3 cellular contexts compared by ENCODE assay signal in the genomic region with DNA sequence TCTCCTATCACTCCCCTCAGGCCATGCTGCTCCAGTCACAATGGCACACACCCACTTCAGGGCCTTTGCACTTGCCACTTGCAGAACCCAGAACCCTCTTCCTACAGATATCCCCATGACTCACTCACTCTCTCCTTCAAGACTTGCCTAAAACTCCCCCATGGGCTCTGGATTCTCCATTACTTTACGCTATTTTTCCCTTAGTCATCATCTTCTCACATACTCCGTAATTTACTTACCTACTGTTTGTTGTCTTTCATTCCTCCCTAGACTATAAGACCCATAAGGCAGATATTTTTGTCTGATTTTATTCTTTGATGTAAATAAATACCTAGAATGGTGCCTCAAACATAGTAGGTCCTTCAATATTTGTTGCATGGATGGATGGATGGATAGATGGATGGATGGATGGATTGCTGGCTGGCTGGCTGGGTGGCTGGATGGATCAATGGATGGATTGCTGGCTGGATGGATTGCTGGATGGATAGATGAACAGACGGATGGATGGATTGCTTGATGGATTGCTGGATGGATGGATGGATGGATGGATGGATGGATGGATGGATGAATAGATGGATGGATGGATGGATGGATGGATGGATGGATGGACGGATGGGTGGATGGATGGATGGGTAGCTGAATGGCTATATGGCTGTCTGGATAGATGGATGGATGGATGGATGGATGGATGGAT.
TF ChIP-seq lines count a peak whose summit lies in the region.

No MANE protein-coding gene starts in this region.

TF ChIP-seq in HepG2, 621 proteins besides CTCF, POLR2A, EP300 and RAD21:
- peak; percentile 67 to 83 for TF ChIP-seq MAFK (conservative IDR thresholded peaks at IDR 0.05 in 1 of 2, IDR thresholded peaks at IDR 0.05 in 1 of 2; ENCODE audit: low read length in 2 of 2)
- peak; percentile 73 for TF ChIP-seq MAFF (IDR thresholded peaks at IDR 0.05; ENCODE audit: low read depth, low read length)
- no peak for TF ChIP-seq ZNF235 (CRISPR knock-in tag; IDR thresholded peaks at IDR 0.05; ENCODE audit: borderline replicate concordance)

TF ChIP-seq in HEK293, 187 proteins besides CTCF, POLR2A, EP300 and RAD21:
- TF ChIP-seq ZNF704 (tag by site-specific recombination; IDR thresholded peaks at IDR 0.05) (no peak), KLF1 (tag by site-specific recombination; IDR thresholded peaks at IDR 0.05) (no peak), ZSCAN30 (tag by site-specific recombination; IDR thresholded peaks at IDR 0.05) (no peak), ZBTB17 (tag by site-specific recombination; IDR thresholded peaks at IDR 0.05) (peak; percentile 57; the same call in 1 of the 2 replicates), ZNF747 (tag by site-specific recombination; IDR thresholded peaks at IDR 0.05) (no peak), ZFP37 (tag by site-specific recombination; IDR thresholded peaks at IDR 0.05) (no peak), ZNF623 (tag by site-specific recombination; IDR thresholded peaks at IDR 0.05) (peak; percentile 17; the same call in 1 of the 2 replicates), ZNF510 (tag by site-specific recombination; IDR thresholded peaks at IDR 0.05; ENCODE audit: insufficient replicate concordance) (no peak), ZNF366 (tag by site-specific recombination; conservative IDR thresholded peaks at IDR 0.05) (peak; percentile 89), REST (tag by site-specific recombination; IDR thresholded peaks at IDR 0.05) (no peak), ZNF184 (tag by site-specific recombination; IDR thresholded peaks at IDR 0.05) (no peak)

TF ChIP-seq in K562, 482 proteins besides CTCF, POLR2A, EP300 and RAD21:
- TF ChIP-seq BCLAF1 (IDR thresholded peaks at IDR 0.05; ENCODE audit: borderline replicate concordance in 1 of 2, control insufficient read depth in 1 of 2, low read depth in 2 of 2, low read length in 1 of 2): no peak
- TF ChIP-seq SREBF1 (IDR thresholded peaks at IDR 0.05; ENCODE audit: borderline replicate concordance, low read depth, low read length): no peak
- peak; percentile 39; the same call in 1 of the 2 replicates for TF ChIP-seq MAFF (IDR thresholded peaks at IDR 0.05; ENCODE audit: low read length)
- TF ChIP-seq MAFK (IDR thresholded peaks at IDR 0.05; ENCODE audit: low read length): peak; percentile 28; the same call in 1 of the 2 replicates
- peak; percentile 70 for TF ChIP-seq ZNF316 (IDR thresholded peaks at IDR 0.05)
- peak; percentile 65; the same call in 1 of the 2 replicates for TF ChIP-seq C11orf30 (IDR thresholded peaks at IDR 0.05; ENCODE audit: low read depth)
- no peak for TF ChIP-seq ATF3 (IDR thresholded peaks at IDR 0.05)
- TF ChIP-seq ATF3 (CRISPR knock-in tag; conservative IDR thresholded peaks at IDR 0.05): no peak
- TF ChIP-seq MAFG (tag; conservative IDR thresholded peaks at IDR 0.05): peak; percentile 58; the same call in 1 of the 2 replicates
- TF ChIP-seq ELF2 (CRISPR knock-in tag; IDR thresholded peaks at IDR 0.05): no peak
TF ChIP-seq in K562: peak in this region for 5.
